21 cellular contexts compared by ENCODE assay signal in the genomic region with DNA sequence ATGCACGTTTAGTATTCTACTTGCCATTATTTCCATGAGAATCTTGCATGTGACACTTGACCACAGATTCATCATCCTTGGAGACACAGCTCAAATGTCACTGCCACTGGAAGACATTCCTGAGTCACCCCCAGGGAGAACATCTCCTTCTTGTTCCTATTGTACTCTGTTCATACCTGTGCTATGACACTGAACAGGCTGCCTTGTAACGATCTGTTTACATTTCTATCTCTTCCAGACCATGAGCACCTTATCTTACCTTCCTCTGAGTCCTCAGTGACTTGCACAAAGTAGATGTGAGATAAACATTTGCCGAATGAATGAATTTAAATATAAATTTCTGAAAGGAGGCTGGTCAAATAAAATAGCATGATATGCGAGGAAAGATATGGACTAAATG.
DNase-seq lines count a peak whose midpoint lies in the region; ATAC-seq, FAIRE-seq and TF ChIP-seq lines count a peak whose summit lies in the region.
"Had no signal": no experiment of that assay in that cellular context is flagged by ENCODE, and none has a peak within 500 bp of the region (broad histone marks: within the 10 kb centered on the region; RNA-seq: fewer than 3 reads in every experiment).

No MANE protein-coding gene starts in this region.

- no TSS peak for BruUV-seq in K562 (replicated peaks; lab: Mats Ljungman, UMichigan)

- peak overlapping the region; percentile 27 for H3K27ac Mint-ChIP-seq in neural progenitor cell
- no peak overlapping the region for H3K27ac Mint-ChIP-seq in effector memory CD8-positive, alpha-beta T cell
- H3K27ac Mint-ChIP-seq: CD8-positive, alpha-beta T cell had no signal

- H3K27me3 Mint-ChIP-seq in neural progenitor cell (ENCODE audit: insufficient read depth, low read depth): no peaks in the 10 kb centered on the region
- H3K27me3 Mint-ChIP-seq in effector memory CD8-positive, alpha-beta T cell: no peaks in the 10 kb centered on the region

- TF ChIP-seq RAD21 in K562 (CRISPR knock-in tag; conservative IDR thresholded peaks at IDR 0.05 in 1 of 2, IDR thresholded peaks at IDR 0.05 in 1 of 2): no peak

- CTCF ChIA-PET in K562 (lab: Yijun Ruan, JAX; ENCODE audit: low intra/inter-chr PET ratio): no interaction called here

- no peak overlapping the region for H3K27ac ChIP-seq in K562 (ENCODE audit: extremely low read depth, low read depth, low read length)
- H3K27ac ChIP-seq in neural progenitor cell: no peak overlapping the region
- H3K27ac ChIP-seq: A549, BLaER1, KMS-11, SJCRH30 had no signal

- H3K79me2 ChIP-seq in K562 (ENCODE audit: control insufficient read depth, insufficient read depth, low read length) (no peaks in the 10 kb centered on the region), neural progenitor cell (ENCODE audit: low read depth) (no peaks in the 10 kb centered on the region)

- H2AFZ ChIP-seq in K562 (ENCODE audit: low read depth, low read length) (no peak overlapping the region), neural progenitor cell (replicated peaks) (no peak overlapping the region)

- no peaks in the 10 kb centered on the region for H3K9me3 ChIP-seq in K562 (replicated peaks; ENCODE audit: control insufficient read depth, insufficient read depth, low read depth, low read length)
- H3K9me3 ChIP-seq in neural progenitor cell (ENCODE audit: low read depth): no peaks in the 10 kb centered on the region
- H3K9me3 ChIP-seq: A549, BLaER1, SJCRH30 had no signal

- 8% methylated on average over 4 of the region's 4 CpGs for WGBS in K562 (ENCODE audit: insufficient coverage, low coverage, missing lambda C conversion rate)

- intact Hi-C loops in K562 (cut with micrococcal nuclease): no loop called here

- POLR2A ChIA-PET in K562 (lab: Yijun Ruan, JAX): no interaction called here

- TF ChIP-seq CTCF in K562 (IDR thresholded peaks at IDR 0.05 in 2 of 3, conservative IDR thresholded peaks at IDR 0.05 in 1 of 3; ENCODE audit: insufficient read depth in 2 of 3, low read depth in 1 of 3, low read length in 3 of 3) (no peak), neural progenitor cell (IDR thresholded peaks at IDR 0.05) (no peak)

- no peaks in the 10 kb centered on the region for H3K9me3 Mint-ChIP-seq in neural progenitor cell
- no peaks in the 10 kb centered on the region for H3K9me3 Mint-ChIP-seq in effector memory CD8-positive, alpha-beta T cell
- H3K9me3 Mint-ChIP-seq: CD8-positive, alpha-beta T cell had no signal

- DNase-seq in Caki2 (ENCODE audit: low read depth) (peak; percentile 0), HT1080 (ENCODE audit: low read depth) (peak; percentile 39), K562 (ENCODE audit: extremely low read depth in 1 of 4, low spot score in 3 of 4) (peak in 2 of 4 experiments; percentile 5 to 11), neural progenitor cell (ENCODE audit: low spot score) (no peak), AG08396 (ENCODE audit: low spot score) (no peak), NCI-H510A (lab: John Stamatoyannopoulos, UW) (no peak)
- no peak for DNase-seq in effector memory CD8-positive, alpha-beta T cell
- DNase-seq: CD8-positive, alpha-beta T cell; DMS53; NCI-H1048; NCI-H1436 treated with DMSO at 0.1 percent for 48 hours; NCI-H2029 treated with DMSO at 0.1 percent for 48 hours; NCI-H510A treated with DMSO at 0.1 percent for 48 hours; NCI-H774; OCI-M1; RPMI8226; SJCRH30 had no signal

- no peaks in the 10 kb centered on the region for H3K27me3 ChIP-seq in K562 (ENCODE audit: control insufficient read depth in 2 of 2, insufficient read depth in 2 of 2, low read length in 2 of 2)
- H3K27me3 ChIP-seq in neural progenitor cell: no peaks in the 10 kb centered on the region
- H3K27me3 ChIP-seq: BLaER1, SJCRH30 had no signal

- peak; percentile 78 for ATAC-seq in K562
- no peak for ATAC-seq in effector memory CD8-positive, alpha-beta T cell (replicated peaks)
- ATAC-seq: A549; CD8-positive, alpha-beta T cell had no signal

- H3K4me3 Mint-ChIP-seq in neural progenitor cell: no peak overlapping the region
- no peak overlapping the region for H3K4me3 Mint-ChIP-seq in effector memory CD8-positive, alpha-beta T cell
- H3K4me3 Mint-ChIP-seq: CD8-positive, alpha-beta T cell had no signal

- peaks cover 22% of the 10 kb centered on the region for H3K4me1 Mint-ChIP-seq in neural progenitor cell
- no peaks in the 10 kb centered on the region for H3K4me1 Mint-ChIP-seq in effector memory CD8-positive, alpha-beta T cell (ENCODE audit: low read depth in 2 of 2)

- no peaks in the 10 kb centered on the region for H3K9me1 ChIP-seq in K562 (ENCODE audit: control insufficient read depth, insufficient read depth, low read length)

- peaks cover 0 to 4% of the 10 kb centered on the region in 2 experiments; a peak in 2 of 5 replicates for H3K4me1 ChIP-seq in K562 (replicated peaks in 1 of 2; ENCODE audit: control insufficient read depth in 2 of 2, insufficient read depth in 2 of 2, low read length in 2 of 2)
- peaks cover 12% of the 10 kb centered on the region for H3K4me1 ChIP-seq in neural progenitor cell
- H3K4me1 ChIP-seq: A549, BLaER1, SJCRH30 had no signal

- H3K4me3 ChIP-seq in K562: no peak overlapping the region
- no peak overlapping the region for H3K4me3 ChIP-seq in neural progenitor cell
- H3K4me3 ChIP-seq: A549, BLaER1, SJCRH30 had no signal

- H3K36me3 ChIP-seq in K562 (ENCODE audit: control insufficient read depth, insufficient read depth, low read length): no peaks in the 10 kb centered on the region
- H3K36me3 ChIP-seq in neural progenitor cell: no peaks in the 10 kb centered on the region
- H3K36me3 ChIP-seq: BLaER1, SJCRH30 had no signal

- no peak for TF ChIP-seq POLR2A in K562 (conservative IDR thresholded peaks at IDR 0.05)

- H3K4me2 ChIP-seq in K562 (ENCODE audit: insufficient read depth, low read length) (no peak overlapping the region), neural progenitor cell (no peak overlapping the region)
- H3K4me2 ChIP-seq: A549, BLaER1, KMS-11 had no signal

- 0 out of 2 replicates have a peak, but pooled peaks have one; percentile 12 for TF ChIP-seq EP300 in K562 (IDR thresholded peaks at IDR 0.05; ENCODE audit: low read length)

- H3K36me3 Mint-ChIP-seq in neural progenitor cell: no peaks in the 10 kb centered on the region
- H3K36me3 Mint-ChIP-seq in effector memory CD8-positive, alpha-beta T cell (ENCODE audit: insufficient read depth): no peaks in the 10 kb centered on the region
- H3K36me3 Mint-ChIP-seq: CD8-positive, alpha-beta T cell had no signal

- no peaks in the 10 kb centered on the region for H4K20me1 ChIP-seq in K562 (replicated peaks; ENCODE audit: control insufficient read depth, insufficient read depth, low read length)
- H4K20me1 ChIP-seq in neural progenitor cell (ENCODE audit: low read depth): no peaks in the 10 kb centered on the region
- H4K20me1 ChIP-seq: BLaER1 had no signal

- in situ Hi-C loops in Caki2 (cut with HindIII; ENCODE audit: low pct_unique_long_range_greater_than_20kb, low sequenced_read_pairs) (no loop called here), K562 (cut with MboI) (loop anchor here (5.0 kb wide), 1 partner anchor 33 kb away; no protein-coding TSS in a partner anchor)

- FAIRE-seq in K562 (lab: Jason Lieb, UNC): peak; percentile 6
- FAIRE-seq: A549, H54 had no signal

- no peaks in the 10 kb centered on the region for H3F3A ChIP-seq in neural progenitor cell (ENCODE audit: low read depth)

- H3K9ac ChIP-seq in K562 (ENCODE audit: insufficient read depth in 1 of 2, low read depth in 2 of 2, low read length in 2 of 2) (no peak overlapping the region), neural progenitor cell (no peak overlapping the region)
- H3K9ac ChIP-seq: BLaER1, KMS-11 had no signal

TF ChIP-seq in K562, 482 proteins besides CTCF, POLR2A, EP300 and RAD21:
- TF ChIP-seq ZEB2 (IDR thresholded peaks at IDR 0.05) (peak; percentile 21; the same call in 1 of the 2 replicates), DPF2 (IDR thresholded peaks at IDR 0.05) (0 out of 2 replicates have a peak, but pooled peaks have one; percentile 18), ZNF583 (CRISPR knock-in tag; IDR thresholded peaks at IDR 0.05) (no peak), SOX6 (IDR thresholded peaks at IDR 0.05) (peak; percentile 72), ARID1B (IDR thresholded peaks at IDR 0.05) (peak; percentile 42; the same call in 1 of the 2 replicates), TCF3 (CRISPR knock-in tag; IDR thresholded peaks at IDR 0.05) (0 out of 2 replicates have a peak, but pooled peaks have one; percentile 26), KAT8 (IDR thresholded peaks at IDR 0.05; ENCODE audit: low read depth) (no peak), TAL1 (IDR thresholded peaks at IDR 0.05) (peak; percentile 20; the same call in 1 of the 2 replicates), CHCHD3 (CRISPR knock-in tag; IDR thresholded peaks at IDR 0.05) (no peak), NFE2 (IDR thresholded peaks at IDR 0.05; ENCODE audit: low read depth) (peak; percentile 66; the same call in 1 of the 2 replicates), NBN (IDR thresholded peaks at IDR 0.05; ENCODE audit: low read depth) (no peak), CBFA2T3 (IDR thresholded peaks at IDR 0.05) (peak; percentile 38), PHB2 (IDR thresholded peaks at IDR 0.05; ENCODE audit: low read depth) (no peak)
- TF ChIP-seq, protein P1, sequence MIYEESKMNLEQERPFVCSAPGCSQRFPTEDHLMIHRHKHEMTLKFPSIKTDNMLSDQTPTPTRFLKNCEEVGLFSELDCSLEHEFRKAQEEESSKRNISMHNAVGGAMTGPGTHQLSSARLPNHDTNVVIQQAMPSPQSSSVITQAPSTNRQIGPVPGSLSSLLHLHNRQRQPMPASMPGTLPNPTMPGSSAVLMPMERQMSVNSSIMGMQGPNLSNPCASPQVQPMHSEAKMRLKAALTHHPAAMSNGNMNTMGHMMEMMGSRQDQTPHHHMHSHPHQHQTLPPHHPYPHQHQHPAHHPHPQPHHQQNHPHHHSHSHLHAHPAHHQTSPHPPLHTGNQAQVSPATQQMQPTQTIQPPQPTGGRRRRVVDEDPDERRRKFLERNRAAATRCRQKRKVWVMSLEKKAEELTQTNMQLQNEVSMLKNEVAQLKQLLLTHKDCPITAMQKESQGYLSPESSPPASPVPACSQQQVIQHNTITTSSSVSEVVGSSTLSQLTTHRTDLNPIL (CRISPR knock-in tag; IDR thresholded peaks at IDR 0.05): no peak

Comparison
In these comparisons a context has a peak if more than half of its experiments do, and no peak if none do; other contexts are left out.
1. DNase-seq: peak in Caki2 (single experiment) and HT1080 (single experiment); none in neural progenitor cell (single experiment), AG08396 (single experiment), NCI-H510A (single experiment) and effector memory CD8-positive, alpha-beta T cell (0 of 3).